Comparison of ENCODE assay signal across 1 cellular context in genomic region chr2:96861074-96861473, GRCh38.
TF ChIP-seq lines count a peak whose summit lies in the region.

No MANE protein-coding gene starts in this region.

TF ChIP-seq in HepG2, 621 proteins besides CTCF, POLR2A, EP300 and RAD21:
- no peak for TF ChIP-seq REST (IDR thresholded peaks at IDR 0.05; ENCODE audit: borderline replicate concordance in 1 of 2, low read depth in 1 of 2, low read length in 2 of 2)
- TF ChIP-seq MYC (CRISPR knock-in tag; IDR thresholded peaks at IDR 0.05; ENCODE audit: borderline replicate concordance), result no peak
- TF ChIP-seq AGO2 (optimal IDR thresholded peaks at IDR 0.05; ENCODE audit: low read depth, low read length), result peak; percentile 9
- TF ChIP-seq ZNF639 (CRISPR knock-in tag; conservative IDR thresholded peaks at IDR 0.05), result no peak
- TF ChIP-seq NBN (conservative IDR thresholded peaks at IDR 0.05), result no peak
- TF ChIP-seq GFI1 (CRISPR knock-in tag; IDR thresholded peaks at IDR 0.05; ENCODE audit: borderline replicate concordance), result no peak
- no peak for TF ChIP-seq SNAI1 (CRISPR knock-in tag; IDR thresholded peaks at IDR 0.05; ENCODE audit: borderline replicate concordance)
- TF ChIP-seq BRD4 (CRISPR knock-in tag; IDR thresholded peaks at IDR 0.05), result no peak
